ENCODE assay signal across 7 cellular contexts in genomic region chr14:91996951-91997371, GRCh38. TPM values are rescaled to one million over a fixed set of nuclear protein-coding genes. Genes with fewer than 3 reads are reported as not detected.
DNase-seq lines count a peak whose midpoint lies in the region; ATAC-seq and TF ChIP-seq lines count a peak whose summit lies in the region.

No MANE protein-coding gene starts in this region.

- TF ChIP-seq EP300 in Ishikawa (IDR thresholded peaks at IDR 0.05; ENCODE audit: borderline replicate concordance) (no peak), esophagus muscularis mucosa (IDR thresholded peaks at IDR 0.05) (no peak)

- peak; percentile 52 for TF ChIP-seq RAD21 in Ishikawa (IDR thresholded peaks at IDR 0.05; ENCODE audit: low read depth)

- no peaks in the 10 kb centered on the region for H3K27me3 Mint-ChIP-seq in nephron (ENCODE audit: low read depth)
- no peaks in the 10 kb centered on the region for H3K27me3 Mint-ChIP-seq in mesothelial cell of epicardium (ENCODE audit: low read depth)

- H3K27ac ChIP-seq in esophagus muscularis mucosa (replicated peaks in 1 of 4), result no peak overlapping the region

- H3K9me3 ChIP-seq in esophagus muscularis mucosa, result no peaks in the 10 kb centered on the region

- H3K27ac Mint-ChIP-seq in nephron (peak overlapping the region; percentile 37 to 80 (median 46)), mesothelial cell of epicardium (no peak overlapping the region)

- peaks cover 5 to 21% (median 16%) of the 10 kb centered on the region in 4 donors for H3K4me1 ChIP-seq in esophagus muscularis mucosa

- 35% methylated on average over 2 of the region's 2 CpGs for WGBS in esophagus muscularis mucosa

- H3K36me3 Mint-ChIP-seq in nephron (ENCODE audit: low read depth), result peaks cover 47% of the 10 kb centered on the region
- peaks cover 26% of the 10 kb centered on the region for H3K36me3 Mint-ChIP-seq in mesothelial cell of epicardium

- TF ChIP-seq CTCF in esophagus muscularis mucosa (IDR thresholded peaks at IDR 0.05) (peak; percentile 62 to 66 (median 64)), nephron (IDR thresholded peaks at IDR 0.05; ENCODE audit: unreplicated experiment in 3 of 3) (peak; percentile 58 to 70 (median 62)), mesothelial cell of epicardium (IDR thresholded peaks at IDR 0.05; ENCODE audit: unreplicated experiment) (no peak)

- peak; percentile 86 for DNase-seq in EH (ENCODE audit: low read depth)
- DNase-seq in RPMI8226, result peak; percentile 32
- no peak for DNase-seq in esophagus muscularis mucosa (ENCODE audit: extremely low spot score)
- DNase-seq in mesothelial cell of epicardium (ENCODE audit: low spot score in 2 of 2, unreplicated experiment in 2 of 2), result no peak

- H3K4me3 ChIP-seq in esophagus muscularis mucosa, result no peak overlapping the region

- no peak for TF ChIP-seq POLR2A in esophagus muscularis mucosa (IDR thresholded peaks at IDR 0.05; ENCODE audit: low read depth)

- intact Hi-C loops in esophagus muscularis mucosa (cut with DNase I), result loop anchor here (5.0 to 10.0 kb wide), 3 partner anchors 52 to 345 kb away; partner anchors contain the start of gene FBLN5

- no peak for ATAC-seq in GM21723 (IDR thresholded peaks at IDR 0.05; ENCODE audit: unreplicated experiment)

- H3K4me3 Mint-ChIP-seq in nephron, result no peak overlapping the region
- no peak overlapping the region for H3K4me3 Mint-ChIP-seq in mesothelial cell of epicardium

- H3K4me1 Mint-ChIP-seq in nephron (no peaks in the 10 kb centered on the region), mesothelial cell of epicardium (no peaks in the 10 kb centered on the region)

- no peaks in the 10 kb centered on the region for H3K27me3 ChIP-seq in esophagus muscularis mucosa

- H3K36me3 ChIP-seq in esophagus muscularis mucosa, result peaks cover 22 to 67% (median 43%) of the 10 kb centered on the region in 4 donors

- H3K9me3 Mint-ChIP-seq in nephron (no peaks in the 10 kb centered on the region), mesothelial cell of epicardium (no peaks in the 10 kb centered on the region)

TF ChIP-seq in Ishikawa, 13 proteins besides CTCF, POLR2A, EP300 and RAD21:
- TF ChIP-seq, protein P1, sequence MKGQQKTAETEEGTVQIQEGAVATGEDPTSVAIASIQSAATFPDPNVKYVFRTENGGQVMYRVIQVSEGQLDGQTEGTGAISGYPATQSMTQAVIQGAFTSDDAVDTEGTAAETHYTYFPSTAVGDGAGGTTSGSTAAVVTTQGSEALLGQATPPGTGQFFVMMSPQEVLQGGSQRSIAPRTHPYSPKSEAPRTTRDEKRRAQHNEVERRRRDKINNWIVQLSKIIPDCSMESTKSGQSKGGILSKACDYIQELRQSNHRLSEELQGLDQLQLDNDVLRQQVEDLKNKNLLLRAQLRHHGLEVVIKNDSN (IDR thresholded peaks at IDR 0.05), result no peak
- TF ChIP-seq FOXM1 (IDR thresholded peaks at IDR 0.05; ENCODE audit: borderline replicate concordance, low read depth) (no peak), ZBTB7A (IDR thresholded peaks at IDR 0.05; ENCODE audit: low read depth) (no peak), EGR1 (IDR thresholded peaks at IDR 0.05) (no peak), CEBPB (IDR thresholded peaks at IDR 0.05) (no peak), NFIC (IDR thresholded peaks at IDR 0.05) (no peak), YY1 (IDR thresholded peaks at IDR 0.05; ENCODE audit: low read depth) (no peak), TEAD4 (IDR thresholded peaks at IDR 0.05) (no peak)

RNA-seq across cellular contexts. Expression of gene TRIP11, which starts 42.9 kb away (rescaled TPM):
- total RNA-seq in esophagus muscularis mucosa (10 to 100 TPM; 24.0 to 36.2 (median 29.6) TPM), mesothelial cell of epicardium (67.3 to 72.5 TPM (median 68.1 TPM) in 3 replicates)

RNA-seq across cellular contexts. Expression of gene FBLN5, which starts 49.5 kb away (rescaled TPM):
- 100 to 1,000 TPM in 3 of 4 donors, 10 to 100 TPM in 1; 79.7 to 161 (median 116) TPM for total RNA-seq in esophagus muscularis mucosa
- 38.0 to 41.5 TPM (median 40.3 TPM) in 3 replicates for total RNA-seq in mesothelial cell of epicardium

Comparison
In these comparisons a context has a peak if more than half of its experiments do, and no peak if none do; other contexts are left out.
1. DNase-seq: peak in EH (single experiment) and RPMI8226 (single experiment); none in esophagus muscularis mucosa (single experiment) and mesothelial cell of epicardium (0 of 2).